Comparison of ENCODE assay signal across 28 cellular contexts in the genomic region with DNA sequence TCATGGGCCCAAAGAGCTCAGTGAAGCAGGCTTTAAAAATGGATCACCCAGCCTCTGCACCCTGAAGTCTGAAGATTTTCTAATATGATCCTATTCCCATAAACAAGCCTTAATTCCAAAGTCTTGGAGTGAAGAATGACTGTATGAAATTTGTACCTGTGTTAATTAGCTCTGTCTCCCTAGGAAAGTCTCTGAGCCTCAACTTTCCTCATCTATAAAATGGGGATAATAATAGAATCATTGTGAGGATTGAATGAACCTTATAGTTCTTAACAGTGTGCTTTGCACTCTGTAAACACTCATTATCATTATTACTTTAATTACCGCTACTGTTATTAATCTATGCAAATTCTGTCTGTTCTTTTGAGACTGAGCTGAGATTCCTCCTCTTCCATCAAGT.
"Had no signal": no experiment of that assay in that cellular context is flagged by ENCODE, and none has a peak within 500 bp of the region (broad histone marks: within the 10 kb centered on the region; RNA-seq: fewer than 3 reads in every experiment).

No MANE protein-coding gene starts in this region.

- H3K9me3 ChIP-seq: stomach, suprapubic skin, testis, thoracic aorta, thyroid gland, tibial artery, tibial nerve, transverse colon, upper lobe of left lung, upper lobe of right lung, uterus, vagina had no signal

- H3K36me3 Mint-ChIP-seq: type B pancreatic cell had no signal

- FAIRE-seq: urothelium cell line had no signal

- H3K27me3 ChIP-seq: stomach, suprapubic skin, testis, thyroid gland, tibial artery, tibial nerve, transverse colon, upper lobe of left lung, upper lobe of right lung, uterus, vagina had no signal

- ATAC-seq: stimulated activated effector memory CD8-positive, alpha-beta T cell treated with anti-CD3 and anti-CD28 coated beads, Interleukin-12 subunit alpha, Interleukin-12 subunit beta, amount 100 ng/mL, for 72 hours; stimulated activated naive CD8-positive, alpha-beta T cell treated with anti-CD3 and anti-CD28 coated beads, Interleukin-15, amount 100 ng/mL, for 72 hours; stimulated activated naive CD8-positive, alpha-beta T cell treated with anti-CD3 and anti-CD28 coated beads, Interleukin-15, Interleukin-2, amounts not matched to agents 100 U/mL and 50 U/mL, for 24 hours; upper lobe of right lung had no signal

- DNase-seq: stimulated activated CD4-positive, alpha-beta T cell treated with anti-CD3 and anti-CD28 coated beads, Interleukin-2, amount 100 ng/mL, for 48 hours; stimulated activated CD4-positive, alpha-beta T cell treated with anti-CD3 and anti-CD28 coated beads, Interleukin-4, amount 100 ng/mL, for 1 hour; stimulated activated CD4-positive, alpha-beta T cell treated with anti-CD3 and anti-CD28 coated beads, Interleukin-4, amount 100 ng/mL, for 24 hours; stimulated activated CD4-positive, alpha-beta T cell treated with anti-CD3 and anti-CD28 coated beads, Interleukin-4, amount 100 ng/mL, for 4 hours; stimulated activated CD8-positive, alpha-beta memory T cell treated with anti-CD3 and anti-CD28 coated beads, Interleukin-4, amount 100 ng/mL, for 48 hours; stimulated activated naive B cell treated with anti-CD40 and anti-IgM and Interleukin-4, amounts not matched to agents 10 μg/mL and 1 μg/mL and 100 μg/mL, for 72 hours; stimulated activated naive CD4-positive, alpha-beta T cell; stimulated activated naive CD4-positive, alpha-beta T cell treated with Interleukin-2 at 50 U/mL for 16 hours; stimulated activated naive CD8-positive, alpha-beta T cell treated with anti-CD3 and anti-CD28 coated beads, Interleukin-15, amount 100 ng/mL, for 72 hours; stimulated activated naive CD8-positive, alpha-beta T cell treated with anti-CD3 and anti-CD28 coated beads, Interleukin-15, Interleukin-2, amounts not matched to agents 100 U/mL and 50 U/mL, for 24 hours; stomach; substantia nigra; testis; thyroid gland; tibial artery; transverse colon; trophoblast cell; upper lobe of left lung; upper lobe of right lung; uterus had no signal

- H3K36me3 ChIP-seq: thyroid gland, uterus had no signal

- H3K27ac ChIP-seq: stomach, suprapubic skin, testis, thoracic aorta, thyroid gland, tibial artery, tibial nerve, transverse colon, upper lobe of left lung, upper lobe of right lung, uterus, vagina had no signal

- H3K27ac Mint-ChIP-seq: stimulated activated naive B cell treated with anti-CD40 and anti-IgM and Interleukin-4, amounts not matched to agents 10 μg/mL and 1 μg/mL and 100 μg/mL, for 72 hours; stimulated activated naive CD8-positive, alpha-beta T cell treated with anti-CD3 and anti-CD28 coated beads, Interleukin-15, Interleukin-2, amounts not matched to agents 100 ng/mL and 50 ng/mL, for 24 hours; type B pancreatic cell had no signal

- H3K4me1 ChIP-seq: stomach, tibial artery, tibial nerve, transverse colon, upper lobe of left lung, upper lobe of right lung, uterus, vagina had no signal

- H3K4me3 ChIP-seq: stomach, suprapubic skin, testis, thoracic aorta, thyroid gland, tibial artery, tibial nerve, transverse colon, upper lobe of left lung, upper lobe of right lung, uterus, vagina had no signal

- H3K4me3 Mint-ChIP-seq: stimulated activated effector memory CD8-positive, alpha-beta T cell treated with anti-CD3 and anti-CD28 coated beads, Interleukin-12 subunit alpha, Interleukin-12 subunit beta, amount 100 ng/mL, for 72 hours; stimulated activated naive B cell treated with anti-CD40 and anti-IgM and Interleukin-4, amounts not matched to agents 10 μg/mL and 1 μg/mL and 100 μg/mL, for 72 hours; stimulated activated naive CD8-positive, alpha-beta T cell treated with anti-CD3 and anti-CD28 coated beads, Interleukin-15, amount 100 ng/mL, for 72 hours; stimulated activated naive CD8-positive, alpha-beta T cell treated with anti-CD3 and anti-CD28 coated beads, Interleukin-15, Interleukin-2, amounts not matched to agents 100 ng/mL and 50 ng/mL, for 24 hours; type B pancreatic cell had no signal

- H3K27me3 Mint-ChIP-seq: stimulated activated naive B cell treated with anti-CD40 and anti-IgM and Interleukin-4, amounts not matched to agents 10 μg/mL and 1 μg/mL and 100 μg/mL, for 72 hours; stimulated activated naive CD8-positive, alpha-beta T cell treated with anti-CD3 and anti-CD28 coated beads, Interleukin-15, amount 100 ng/mL, for 72 hours; stimulated activated naive CD8-positive, alpha-beta T cell treated with anti-CD3 and anti-CD28 coated beads, Interleukin-15, Interleukin-2, amounts not matched to agents 100 ng/mL and 50 ng/mL, for 24 hours; type B pancreatic cell had no signal

- H3K9me3 Mint-ChIP-seq: stimulated activated effector memory CD8-positive, alpha-beta T cell treated with anti-CD3 and anti-CD28 coated beads, Interleukin-12 subunit alpha, Interleukin-12 subunit beta, amount 100 ng/mL, for 72 hours; stimulated activated naive B cell treated with anti-CD40 and anti-IgM and Interleukin-4, amounts not matched to agents 10 μg/mL and 1 μg/mL and 100 μg/mL, for 72 hours; stimulated activated naive CD8-positive, alpha-beta T cell treated with anti-CD3 and anti-CD28 coated beads, Interleukin-15, amount 100 ng/mL, for 72 hours; stimulated activated naive CD8-positive, alpha-beta T cell treated with anti-CD3 and anti-CD28 coated beads, Interleukin-15, Interleukin-2, amounts not matched to agents 100 ng/mL and 50 ng/mL, for 24 hours; type B pancreatic cell had no signal
